In the genomic region with DNA sequence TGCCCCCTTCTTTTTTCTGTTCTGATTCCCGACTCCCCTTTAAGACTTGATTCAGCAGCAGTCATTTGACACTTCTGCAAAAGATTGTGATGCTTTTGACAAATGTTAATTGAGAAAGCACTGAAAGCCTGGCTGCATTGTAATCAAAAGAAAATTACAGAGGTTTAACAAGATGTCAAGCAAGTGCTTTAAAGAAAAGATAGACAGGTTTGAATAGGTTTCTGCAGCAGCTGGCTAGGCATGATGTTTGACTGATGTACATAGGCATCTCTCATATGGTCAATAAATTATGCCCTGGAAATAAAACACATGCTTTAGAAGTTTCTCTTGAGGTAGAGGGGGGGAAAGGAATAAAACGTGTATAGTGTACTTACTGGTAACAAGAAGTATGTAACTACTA, we compare ENCODE assay signal across 1 cellular context.
TF ChIP-seq lines count a peak whose summit lies in the region.

No MANE protein-coding gene starts in this region.

TF ChIP-seq in H1, 55 proteins besides CTCF, POLR2A, EP300 and RAD21:
- TF ChIP-seq TBP (IDR thresholded peaks at IDR 0.05; ENCODE audit: low read depth, low read length) = no peak
- TF ChIP-seq ASH2L (IDR thresholded peaks at IDR 0.05; ENCODE audit: low read length) = no peak
- TF ChIP-seq RNF2 (IDR thresholded peaks at IDR 0.05; ENCODE audit: borderline replicate concordance, low read depth, low read length, missing control alignments, poor library complexity, severe bottlenecking) = no peak
- TF ChIP-seq GTF2F1 (IDR thresholded peaks at IDR 0.05; ENCODE audit: borderline replicate concordance, low read depth, low read length) = no peak
- TF ChIP-seq GABPA (IDR thresholded peaks at IDR 0.05; ENCODE audit: borderline replicate concordance, insufficient read depth, low read length) = no peak
- TF ChIP-seq SIN3A (conservative IDR thresholded peaks at IDR 0.05 in 1 of 2, IDR thresholded peaks at IDR 0.05 in 1 of 2; ENCODE audit: low read depth in 1 of 2, low read length in 2 of 2) = no peak
- TF ChIP-seq, protein P1, sequence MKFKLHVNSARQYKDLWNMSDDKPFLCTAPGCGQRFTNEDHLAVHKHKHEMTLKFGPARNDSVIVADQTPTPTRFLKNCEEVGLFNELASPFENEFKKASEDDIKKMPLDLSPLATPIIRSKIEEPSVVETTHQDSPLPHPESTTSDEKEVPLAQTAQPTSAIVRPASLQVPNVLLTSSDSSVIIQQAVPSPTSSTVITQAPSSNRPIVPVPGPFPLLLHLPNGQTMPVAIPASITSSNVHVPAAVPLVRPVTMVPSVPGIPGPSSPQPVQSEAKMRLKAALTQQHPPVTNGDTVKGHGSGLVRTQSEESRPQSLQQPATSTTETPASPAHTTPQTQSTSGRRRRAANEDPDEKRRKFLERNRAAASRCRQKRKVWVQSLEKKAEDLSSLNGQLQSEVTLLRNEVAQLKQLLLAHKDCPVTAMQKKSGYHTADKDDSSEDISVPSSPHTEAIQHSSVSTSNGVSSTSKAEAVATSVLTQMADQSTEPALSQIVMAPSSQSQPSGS (IDR thresholded peaks at IDR 0.05; ENCODE audit: low read length) = no peak
- TF ChIP-seq PHF8 (conservative IDR thresholded peaks at IDR 0.05; ENCODE audit: low read depth, low read length) = no peak
- no peak for TF ChIP-seq EZH2 (IDR thresholded peaks at IDR 0.05; ENCODE audit: low read depth, low read length, severe bottlenecking)
- TF ChIP-seq TAF7 (optimal IDR thresholded peaks at IDR 0.05; ENCODE audit: borderline replicate concordance, low read depth, low read length) = no peak
- no peak for TF ChIP-seq YY1 (IDR thresholded peaks at IDR 0.05; ENCODE audit: low read depth, low read length)
- TF ChIP-seq SUZ12 (IDR thresholded peaks at IDR 0.05; ENCODE audit: low read length) = no peak
- TF ChIP-seq, protein P2, sequence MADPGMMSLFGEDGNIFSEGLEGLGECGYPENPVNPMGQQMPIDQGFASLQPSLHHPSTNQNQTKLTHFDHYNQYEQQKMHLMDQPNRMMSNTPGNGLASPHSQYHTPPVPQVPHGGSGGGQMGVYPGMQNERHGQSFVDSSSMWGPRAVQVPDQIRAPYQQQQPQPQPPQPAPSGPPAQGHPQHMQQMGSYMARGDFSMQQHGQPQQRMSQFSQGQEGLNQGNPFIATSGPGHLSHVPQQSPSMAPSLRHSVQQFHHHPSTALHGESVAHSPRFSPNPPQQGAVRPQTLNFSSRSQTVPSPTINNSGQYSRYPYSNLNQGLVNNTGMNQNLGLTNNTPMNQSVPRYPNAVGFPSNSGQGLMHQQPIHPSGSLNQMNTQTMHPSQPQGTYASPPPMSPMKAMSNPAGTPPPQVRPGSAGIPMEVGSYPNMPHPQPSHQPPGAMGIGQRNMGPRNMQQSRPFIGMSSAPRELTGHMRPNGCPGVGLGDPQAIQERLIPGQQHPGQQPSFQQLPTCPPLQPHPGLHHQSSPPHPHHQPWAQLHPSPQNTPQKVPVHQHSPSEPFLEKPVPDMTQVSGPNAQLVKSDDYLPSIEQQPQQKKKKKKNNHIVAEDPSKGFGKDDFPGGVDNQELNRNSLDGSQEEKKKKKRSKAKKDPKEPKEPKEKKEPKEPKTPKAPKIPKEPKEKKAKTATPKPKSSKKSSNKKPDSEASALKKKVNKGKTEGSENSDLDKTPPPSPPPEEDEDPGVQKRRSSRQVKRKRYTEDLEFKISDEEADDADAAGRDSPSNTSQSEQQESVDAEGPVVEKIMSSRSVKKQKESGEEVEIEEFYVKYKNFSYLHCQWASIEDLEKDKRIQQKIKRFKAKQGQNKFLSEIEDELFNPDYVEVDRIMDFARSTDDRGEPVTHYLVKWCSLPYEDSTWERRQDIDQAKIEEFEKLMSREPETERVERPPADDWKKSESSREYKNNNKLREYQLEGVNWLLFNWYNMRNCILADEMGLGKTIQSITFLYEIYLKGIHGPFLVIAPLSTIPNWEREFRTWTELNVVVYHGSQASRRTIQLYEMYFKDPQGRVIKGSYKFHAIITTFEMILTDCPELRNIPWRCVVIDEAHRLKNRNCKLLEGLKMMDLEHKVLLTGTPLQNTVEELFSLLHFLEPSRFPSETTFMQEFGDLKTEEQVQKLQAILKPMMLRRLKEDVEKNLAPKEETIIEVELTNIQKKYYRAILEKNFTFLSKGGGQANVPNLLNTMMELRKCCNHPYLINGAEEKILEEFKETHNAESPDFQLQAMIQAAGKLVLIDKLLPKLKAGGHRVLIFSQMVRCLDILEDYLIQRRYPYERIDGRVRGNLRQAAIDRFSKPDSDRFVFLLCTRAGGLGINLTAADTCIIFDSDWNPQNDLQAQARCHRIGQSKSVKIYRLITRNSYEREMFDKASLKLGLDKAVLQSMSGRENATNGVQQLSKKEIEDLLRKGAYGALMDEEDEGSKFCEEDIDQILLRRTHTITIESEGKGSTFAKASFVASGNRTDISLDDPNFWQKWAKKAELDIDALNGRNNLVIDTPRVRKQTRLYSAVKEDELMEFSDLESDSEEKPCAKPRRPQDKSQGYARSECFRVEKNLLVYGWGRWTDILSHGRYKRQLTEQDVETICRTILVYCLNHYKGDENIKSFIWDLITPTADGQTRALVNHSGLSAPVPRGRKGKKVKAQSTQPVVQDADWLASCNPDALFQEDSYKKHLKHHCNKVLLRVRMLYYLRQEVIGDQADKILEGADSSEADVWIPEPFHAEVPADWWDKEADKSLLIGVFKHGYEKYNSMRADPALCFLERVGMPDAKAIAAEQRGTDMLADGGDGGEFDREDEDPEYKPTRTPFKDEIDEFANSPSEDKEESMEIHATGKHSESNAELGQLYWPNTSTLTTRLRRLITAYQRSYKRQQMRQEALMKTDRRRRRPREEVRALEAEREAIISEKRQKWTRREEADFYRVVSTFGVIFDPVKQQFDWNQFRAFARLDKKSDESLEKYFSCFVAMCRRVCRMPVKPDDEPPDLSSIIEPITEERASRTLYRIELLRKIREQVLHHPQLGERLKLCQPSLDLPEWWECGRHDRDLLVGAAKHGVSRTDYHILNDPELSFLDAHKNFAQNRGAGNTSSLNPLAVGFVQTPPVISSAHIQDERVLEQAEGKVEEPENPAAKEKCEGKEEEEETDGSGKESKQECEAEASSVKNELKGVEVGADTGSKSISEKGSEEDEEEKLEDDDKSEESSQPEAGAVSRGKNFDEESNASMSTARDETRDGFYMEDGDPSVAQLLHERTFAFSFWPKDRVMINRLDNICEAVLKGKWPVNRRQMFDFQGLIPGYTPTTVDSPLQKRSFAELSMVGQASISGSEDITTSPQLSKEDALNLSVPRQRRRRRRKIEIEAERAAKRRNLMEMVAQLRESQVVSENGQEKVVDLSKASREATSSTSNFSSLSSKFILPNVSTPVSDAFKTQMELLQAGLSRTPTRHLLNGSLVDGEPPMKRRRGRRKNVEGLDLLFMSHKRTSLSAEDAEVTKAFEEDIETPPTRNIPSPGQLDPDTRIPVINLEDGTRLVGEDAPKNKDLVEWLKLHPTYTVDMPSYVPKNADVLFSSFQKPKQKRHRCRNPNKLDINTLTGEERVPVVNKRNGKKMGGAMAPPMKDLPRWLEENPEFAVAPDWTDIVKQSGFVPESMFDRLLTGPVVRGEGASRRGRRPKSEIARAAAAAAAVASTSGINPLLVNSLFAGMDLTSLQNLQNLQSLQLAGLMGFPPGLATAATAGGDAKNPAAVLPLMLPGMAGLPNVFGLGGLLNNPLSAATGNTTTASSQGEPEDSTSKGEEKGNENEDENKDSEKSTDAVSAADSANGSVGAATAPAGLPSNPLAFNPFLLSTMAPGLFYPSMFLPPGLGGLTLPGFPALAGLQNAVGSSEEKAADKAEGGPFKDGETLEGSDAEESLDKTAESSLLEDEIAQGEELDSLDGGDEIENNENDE (IDR thresholded peaks at IDR 0.05; ENCODE audit: insufficient replicate concordance, low read length) = no peak
- no peak for TF ChIP-seq SAP30 (IDR thresholded peaks at IDR 0.05; ENCODE audit: insufficient read depth, insufficient replicate concordance, low read length)
- TF ChIP-seq SRF (IDR thresholded peaks at IDR 0.05; ENCODE audit: low read depth, low read length) = no peak
